Comparison of ENCODE assay signal across 8 cellular contexts in the genomic region with DNA sequence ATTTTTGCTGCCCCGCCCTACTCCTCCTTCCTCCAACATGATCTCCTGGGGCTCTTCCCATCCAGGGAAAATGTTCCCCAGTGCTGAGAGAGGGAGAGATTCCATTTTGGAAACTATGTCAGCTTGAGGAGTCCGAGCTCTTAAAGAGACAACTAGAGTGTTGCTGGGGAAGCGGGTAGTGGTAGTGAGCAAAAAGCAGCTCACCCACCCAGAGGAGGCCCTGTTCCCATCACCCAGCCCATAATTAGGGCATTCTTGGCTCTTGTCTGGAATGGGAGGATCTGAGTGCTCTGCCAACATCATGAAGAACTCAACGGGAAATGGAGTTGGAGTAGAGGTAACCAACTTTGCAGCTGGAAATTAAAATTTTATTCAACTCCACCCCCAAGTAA. TPM values are rescaled to one million over a fixed set of nuclear protein-coding genes. Genes with fewer than 3 reads are reported as not detected.
DNase-seq lines count a peak whose midpoint lies in the region; ATAC-seq lines count a peak whose summit lies in the region.

No MANE protein-coding gene starts in this region.

- H3K4me1 Mint-ChIP-seq in stimulated activated naive CD8-positive, alpha-beta T cell treated with anti-CD3 and anti-CD28 coated beads, Interleukin-15, Interleukin-2, amounts not matched to agents 100 ng/mL and 50 ng/mL, for 24 hours (ENCODE audit: low read depth), result peaks cover 59% of the 10 kb centered on the region
- H3K4me1 Mint-ChIP-seq in naive thymus-derived CD4-positive, alpha-beta T cell, result peaks cover 45 to 68% (median 57%) of the 10 kb centered on the region in 7 donors

- peak overlapping the region; percentile 90 for H3K27ac Mint-ChIP-seq in stimulated activated naive CD8-positive, alpha-beta T cell treated with anti-CD3 and anti-CD28 coated beads, Interleukin-15, Interleukin-2, amounts not matched to agents 100 ng/mL and 50 ng/mL, for 24 hours
- peak overlapping the region; percentile 57 to 100 (median 91) for H3K27ac Mint-ChIP-seq in naive thymus-derived CD4-positive, alpha-beta T cell

- no peaks in the 10 kb centered on the region for H3K27me3 Mint-ChIP-seq in stimulated activated naive CD8-positive, alpha-beta T cell treated with anti-CD3 and anti-CD28 coated beads, Interleukin-15, Interleukin-2, amounts not matched to agents 100 ng/mL and 50 ng/mL, for 24 hours
- H3K27me3 Mint-ChIP-seq in naive thymus-derived CD4-positive, alpha-beta T cell, result peaks cover 0 to 4% (median 0%) of the 10 kb centered on the region in 5 donors

- H3K9me3 ChIP-seq in duodenal mucosa (ENCODE audit: control insufficient read depth in 1 of 2, low read length in 2 of 2), result no peaks in the 10 kb centered on the region
- H3K9me3 ChIP-seq in naive thymus-derived CD4-positive, alpha-beta T cell (ENCODE audit: control insufficient read depth in 2 of 3, low read length in 3 of 3), result no peaks in the 10 kb centered on the region
- no peaks in the 10 kb centered on the region for H3K9me3 ChIP-seq in aorta (ENCODE audit: control insufficient read depth, low read length)

- H3K9ac ChIP-seq in duodenal mucosa (ENCODE audit: low read depth in 1 of 2, low read length in 2 of 2), result peak overlapping the region; percentile 65 to 70

- intact Hi-C loops in naive thymus-derived CD4-positive, alpha-beta T cell (cut with micrococcal nuclease), result loop anchor here (1.0 to 5.0 kb wide), 11 partner anchors 9 to 175 kb away; a partner anchor contains a TSS
- intact Hi-C loops in aorta (cut with DNase I), result loop anchor here (2.0 to 5.0 kb wide), 5 partner anchors 35 to 210 kb away; no protein-coding TSS in a partner anchor

- H3K4me1 ChIP-seq in duodenal mucosa (ENCODE audit: control insufficient read depth in 1 of 2, insufficient read depth in 2 of 2, low read length in 2 of 2) (peaks cover 60 to 61% of the 10 kb centered on the region in 2 donors), aorta (ENCODE audit: control insufficient read depth in 1 of 2, insufficient read depth in 2 of 2, low read length in 2 of 2) (peaks cover 2 to 4% of the 10 kb centered on the region in 2 donors)
- H3K4me1 ChIP-seq in naive thymus-derived CD4-positive, alpha-beta T cell (ENCODE audit: control insufficient read depth in 2 of 2, insufficient read depth in 2 of 2, low read length in 2 of 2), result peaks cover 57 to 59% of the 10 kb centered on the region in 2 donors

- no peaks in the 10 kb centered on the region for H3K36me3 Mint-ChIP-seq in stimulated activated naive CD8-positive, alpha-beta T cell treated with anti-CD3 and anti-CD28 coated beads, Interleukin-15, Interleukin-2, amounts not matched to agents 100 ng/mL and 50 ng/mL, for 24 hours (ENCODE audit: low read depth)
- no peaks in the 10 kb centered on the region for H3K36me3 Mint-ChIP-seq in naive thymus-derived CD4-positive, alpha-beta T cell

- H3K36me3 ChIP-seq in duodenal mucosa (ENCODE audit: control insufficient read depth in 1 of 2, insufficient read depth in 2 of 2, low read length in 2 of 2) (no peaks in the 10 kb centered on the region), aorta (ENCODE audit: control insufficient read depth in 1 of 2, insufficient read depth in 2 of 2, low read length in 1 of 2) (no peaks in the 10 kb centered on the region)
- no peaks in the 10 kb centered on the region for H3K36me3 ChIP-seq in naive thymus-derived CD4-positive, alpha-beta T cell (ENCODE audit: control insufficient read depth in 2 of 3, insufficient read depth in 3 of 3, low read length in 3 of 3)

- DNase-seq in stimulated activated naive CD8-positive, alpha-beta T cell treated with anti-CD3 and anti-CD28 coated beads, Interleukin-15, Interleukin-2, amounts not matched to agents 100 U/mL and 50 U/mL, for 24 hours, result no peak
- DNase-seq in naive thymus-derived CD4-positive, alpha-beta T cell, result no peak
- no peak for DNase-seq in aorta
- no peak for DNase-seq in NCI-H2196 treated with DMSO at 0.1 percent for 48 hours (lab: John Stamatoyannopoulos, UW; ENCODE audit: unreplicated experiment)
- DNase-seq in SHP77 (lab: John Stamatoyannopoulos, UW), result no peak

- POLR2A ChIA-PET in naive thymus-derived CD4-positive, alpha-beta T cell (lab: Charles Lee), result interaction anchor here (0.6 to 9.0 kb wide), 26 partner anchors 8 to 1854 kb away, joined by 3 to 291 read pairs (median 6); a partner anchor contains a TSS

- H3K4me3 ChIP-seq in duodenal mucosa (ENCODE audit: low read depth in 1 of 2, low read length in 2 of 2), result peak overlapping the region in 1 of 2 donors; percentile 26
- H3K4me3 ChIP-seq in naive thymus-derived CD4-positive, alpha-beta T cell (ENCODE audit: low read length), result no peak overlapping the region
- no peak overlapping the region for H3K4me3 ChIP-seq in aorta (ENCODE audit: low read length in 2 of 2)

- ATAC-seq in stimulated activated naive CD8-positive, alpha-beta T cell treated with anti-CD3 and anti-CD28 coated beads, Interleukin-15, Interleukin-2, amounts not matched to agents 100 U/mL and 50 U/mL, for 24 hours, result no peak
- no peak for ATAC-seq in naive thymus-derived CD4-positive, alpha-beta T cell
- peak; percentile 0 for ATAC-seq in aorta (ENCODE audit: low FRiP score)
- ATAC-seq in GM18909 (IDR thresholded peaks at IDR 0.05; ENCODE audit: poor library complexity, unreplicated experiment), result no peak

- H3K27me3 ChIP-seq in duodenal mucosa (ENCODE audit: control insufficient read depth in 1 of 2, insufficient read depth in 2 of 2, low read length in 2 of 2) (no peaks in the 10 kb centered on the region), aorta (ENCODE audit: control insufficient read depth in 1 of 2, insufficient read depth in 2 of 2, low read length in 1 of 2) (no peaks in the 10 kb centered on the region)
- no peaks in the 10 kb centered on the region for H3K27me3 ChIP-seq in naive thymus-derived CD4-positive, alpha-beta T cell (ENCODE audit: control insufficient read depth in 2 of 2, insufficient read depth in 2 of 2, low read length in 2 of 2)

- CTCF ChIA-PET in naive thymus-derived CD4-positive, alpha-beta T cell (lab: Charles Lee), result interaction anchor here (0.6 to 7.3 kb wide), 40 partner anchors 8 to 491 kb away, joined by 3 to 134 read pairs (median 6); a partner anchor contains a TSS

- H3K27ac ChIP-seq in duodenal mucosa (ENCODE audit: low read depth, low read length) (no peak overlapping the region), aorta (ENCODE audit: low read depth in 1 of 2, low read length in 2 of 2) (peak overlapping the region; percentile 19 to 90)
- peak overlapping the region; percentile 66 for H3K27ac ChIP-seq in naive thymus-derived CD4-positive, alpha-beta T cell (ENCODE audit: low read depth, low read length)

- H3K9me3 Mint-ChIP-seq in stimulated activated naive CD8-positive, alpha-beta T cell treated with anti-CD3 and anti-CD28 coated beads, Interleukin-15, Interleukin-2, amounts not matched to agents 100 ng/mL and 50 ng/mL, for 24 hours, result no peaks in the 10 kb centered on the region
- no peaks in the 10 kb centered on the region for H3K9me3 Mint-ChIP-seq in naive thymus-derived CD4-positive, alpha-beta T cell

- WGBS in aorta, 2 donors, result 11 to 14% methylated on average over 4 of the region's 4 CpGs

- peak overlapping the region; percentile 79 for H3K4me3 Mint-ChIP-seq in stimulated activated naive CD8-positive, alpha-beta T cell treated with anti-CD3 and anti-CD28 coated beads, Interleukin-15, Interleukin-2, amounts not matched to agents 100 ng/mL and 50 ng/mL, for 24 hours
- H3K4me3 Mint-ChIP-seq in naive thymus-derived CD4-positive, alpha-beta T cell, result peak overlapping the region in 8 of 10 donors; percentile 75 to 98 (median 85)

RNA-seq across cellular contexts. Expression of a gene that starts 9.1 kb away (rescaled TPM):
- 100 to 1,000 TPM in 4 of 5 experiments, 10 to 100 TPM in 1; 97.0 to 145 (median 113) TPM for total RNA-seq in naive thymus-derived CD4-positive, alpha-beta T cell
- polyA plus RNA-seq in naive thymus-derived CD4-positive, alpha-beta T cell, result 10 to 100 TPM in 1 of 2 donors, 1 to 10 TPM in 1; 8.0 to 11.3 TPM
- total RNA-seq in aorta, result 100 to 1,000 TPM in 1 of 2 donors, 10 to 100 TPM in 1; 81.0 to 100 TPM
- 100 to 1,000 TPM in 1 of 2 donors, 10 to 100 TPM in 1; 21.2 to 171 TPM for polyA plus RNA-seq in aorta

RNA-seq across cellular contexts. Expression of a gene that starts 12.3 kb away (rescaled TPM):
- total RNA-seq in naive thymus-derived CD4-positive, alpha-beta T cell, result 10 to 100 TPM in 4 of 5 experiments, 1 to 10 TPM in 1; 3.6 to 34.2 (median 17.3) TPM
- 10 to 100 TPM in 1 of 2 donors, 1 to 10 TPM in 1; 4.7 to 11.2 TPM for polyA plus RNA-seq in naive thymus-derived CD4-positive, alpha-beta T cell
- total RNA-seq in aorta, result 10 to 100 TPM; 18.4 to 53.6 TPM
- 10 to 100 TPM in 1 of 2 donors, 1 to 10 TPM in 1; 8.6 to 28.5 TPM for polyA plus RNA-seq in aorta

RNA-seq across cellular contexts. Expression of a gene that starts 27.6 kb away (rescaled TPM):
- total RNA-seq in naive thymus-derived CD4-positive, alpha-beta T cell, result 100 to 1,000 TPM in 4 of 5 experiments, 10 to 100 TPM in 1; 93.4 to 160 (median 144) TPM
- 10 to 100 TPM; 43.5 to 51.5 TPM for polyA plus RNA-seq in naive thymus-derived CD4-positive, alpha-beta T cell
- 100 to 1,000 TPM; 115 to 116 TPM for total RNA-seq in aorta
- polyA plus RNA-seq in aorta, result 10 to 100 TPM; 68.3 to 94.7 TPM

RNA-seq across cellular contexts. Expression of a gene that starts 49.9 kb away (rescaled TPM):
- total RNA-seq in naive thymus-derived CD4-positive, alpha-beta T cell, result 10 to 100 TPM in 4 of 5 experiments, 1 to 10 TPM in 1; 3.2 to 55.9 (median 48.4) TPM
- 10 to 100 TPM; 17.7 to 26.2 TPM for polyA plus RNA-seq in naive thymus-derived CD4-positive, alpha-beta T cell
- total RNA-seq in aorta, result 10 to 100 TPM; 53.7 to 62.3 TPM
- polyA plus RNA-seq in aorta, result 10 to 100 TPM; 38.9 to 52.1 TPM

RNA-seq across cellular contexts. Expression of a gene that starts 58.5 kb away (rescaled TPM):
- total RNA-seq in naive thymus-derived CD4-positive, alpha-beta T cell, result 100 to 1,000 TPM in 1 of 5 experiments, 10 to 100 TPM in 4; 82.9 to 103 (median 91.4) TPM
- 10 to 100 TPM; 46.7 to 62.7 TPM for polyA plus RNA-seq in naive thymus-derived CD4-positive, alpha-beta T cell
- total RNA-seq in aorta, result 10 to 100 TPM; 60.8 to 70.9 TPM
- polyA plus RNA-seq in aorta, result 10 to 100 TPM; 20.7 to 66.5 TPM
